In genomic region chr9:121744002-121744686, GRCh38 we compare ENCODE assay signal across 9 cellular contexts.
A peak's percentile ranks its signal among the peaks of the same experiment; 100 is the strongest.
DNase-seq lines count a peak whose midpoint lies in the region; ATAC-seq and TF ChIP-seq lines count a peak whose summit lies in the region.
"Had no signal": no experiment of that assay in that cellular context is flagged by ENCODE, and none has a peak within 500 bp of the region (broad histone marks: within the 10 kb centered on the region; RNA-seq: fewer than 3 reads in every experiment).

No MANE protein-coding gene starts in this region.

- H3K4me3 ChIP-seq in GM12875 (ENCODE audit: low read depth, low read length) = no peak overlapping the region
- peak overlapping the region; percentile 60 for H3K4me3 ChIP-seq in choroid plexus epithelial cell (ENCODE audit: low read depth, low read length)
- H3K4me3 ChIP-seq in liver (ENCODE audit: low read depth in 1 of 3, low read length in 3 of 3) = peak overlapping the region; percentile 68 to 80 (median 79)
- peak overlapping the region; percentile 60 to 71 (median 64) for H3K4me3 ChIP-seq in subcutaneous abdominal adipose tissue (ENCODE audit: low read depth in 1 of 5, low read length in 5 of 5)
- H3K4me3 ChIP-seq: SK-N-MC had no signal

- H3K27me3 ChIP-seq in liver (ENCODE audit: control insufficient read depth in 4 of 4, insufficient read depth in 4 of 4, low read length in 3 of 4) = no peaks in the 10 kb centered on the region
- H3K27me3 ChIP-seq in subcutaneous abdominal adipose tissue (ENCODE audit: control insufficient read depth in 5 of 5, insufficient read depth in 4 of 5, low read length in 5 of 5) = no peaks in the 10 kb centered on the region

- no peak for ATAC-seq in HG02885 (IDR thresholded peaks at IDR 0.05; ENCODE audit: poor library complexity, unreplicated experiment)

- no peaks in the 10 kb centered on the region for H3K36me3 ChIP-seq in liver (ENCODE audit: control insufficient read depth in 4 of 4, insufficient read depth in 3 of 4, low read depth in 1 of 4, low read length in 3 of 4)
- no peaks in the 10 kb centered on the region for H3K36me3 ChIP-seq in subcutaneous abdominal adipose tissue (ENCODE audit: control insufficient read depth in 5 of 5, insufficient read depth in 5 of 5, low read length in 5 of 5)

- WGBS in liver = 18% methylated on average over 11 of the region's 11 CpGs

- H3K9ac ChIP-seq in liver (ENCODE audit: low read depth in 1 of 2, low read length in 2 of 2) (peak overlapping the region; percentile 39 to 66), subcutaneous abdominal adipose tissue (ENCODE audit: low read length in 5 of 5) (peak overlapping the region; percentile 74 to 87 (median 75))

- peak; percentile 50; the same call in 1 of the 2 replicates for TF ChIP-seq CTCF in GM12875 (IDR thresholded peaks at IDR 0.05; ENCODE audit: borderline replicate concordance, insufficient read depth, low read depth, low read length)
- TF ChIP-seq CTCF in choroid plexus epithelial cell (conservative IDR thresholded peaks at IDR 0.05; ENCODE audit: low read depth, low read length) = peak; percentile 62
- TF ChIP-seq CTCF in liver (IDR thresholded peaks at IDR 0.05; ENCODE audit: low read depth, low read length, missing input control) = peak; percentile 59

- peak; percentile 87 to 89 for TF ChIP-seq RAD21 in liver (IDR thresholded peaks at IDR 0.05)

- H3K9me3 ChIP-seq in liver (ENCODE audit: control insufficient read depth in 4 of 4, low read length in 3 of 4) = no peaks in the 10 kb centered on the region
- no peaks in the 10 kb centered on the region for H3K9me3 ChIP-seq in subcutaneous abdominal adipose tissue (ENCODE audit: control insufficient read depth in 5 of 5, low read length in 5 of 5)

- DNase-seq in Ammon's horn (ENCODE audit: low spot score) = peak; percentile 81
- DNase-seq in RPMI7951 (ENCODE audit: low read depth) = peak; percentile 47
- DNase-seq in choroid plexus epithelial cell (ENCODE audit: low read depth) = peak; percentile 52
- no peak for DNase-seq in CD1c-positive myeloid dendritic cell (ENCODE audit: extremely low spot score)

- H3K27ac ChIP-seq in liver (ENCODE audit: low read depth in 1 of 2, low read length in 2 of 2) = peak overlapping the region; percentile 78 to 88
- H3K27ac ChIP-seq in subcutaneous abdominal adipose tissue (ENCODE audit: low read depth, low read length) = peak overlapping the region; percentile 94
- H3K27ac ChIP-seq: SK-N-MC had no signal

- H3K4me1 ChIP-seq in liver (ENCODE audit: control insufficient read depth in 4 of 4, insufficient read depth in 4 of 4, low read length in 3 of 4) (peaks cover 0 to 22% (median 13%) of the 10 kb centered on the region in 4 donors), subcutaneous abdominal adipose tissue (ENCODE audit: control insufficient read depth in 5 of 5, insufficient read depth in 5 of 5, low read length in 5 of 5) (peaks cover 14 to 83% (median 47%) of the 10 kb centered on the region in 5 donors)

TF ChIP-seq in liver, 16 proteins besides CTCF, POLR2A, EP300 and RAD21:
- no peak for TF ChIP-seq YY1 (IDR thresholded peaks at IDR 0.05)
- TF ChIP-seq EGR1 (IDR thresholded peaks at IDR 0.05; ENCODE audit: low read depth in 2 of 2) = no peak
- TF ChIP-seq NR2F2 (IDR thresholded peaks at IDR 0.05) = peak; percentile 49
- no peak for TF ChIP-seq ATF3 (IDR thresholded peaks at IDR 0.05)
- TF ChIP-seq RXRA (IDR thresholded peaks at IDR 0.05) = no peak
- no peak for TF ChIP-seq REST (IDR thresholded peaks at IDR 0.05)
- TF ChIP-seq ZBTB33 (IDR thresholded peaks at IDR 0.05) = no peak
- TF ChIP-seq GABPA (IDR thresholded peaks at IDR 0.05 in 1 of 2, conservative IDR thresholded peaks at IDR 0.05 in 1 of 2) = no peak
- TF ChIP-seq MAX (IDR thresholded peaks at IDR 0.05) = no peak
- TF ChIP-seq FOXA1 (IDR thresholded peaks at IDR 0.05) = peak; percentile 26
- TF ChIP-seq HNF4G (IDR thresholded peaks at IDR 0.05) = no peak
- no peak for TF ChIP-seq TAF1 (conservative IDR thresholded peaks at IDR 0.05)
- TF ChIP-seq HNF4A (conservative IDR thresholded peaks at IDR 0.05) = peak; percentile 17 to 32
- TF ChIP-seq JUND (IDR thresholded peaks at IDR 0.05) = no peak
- peak; percentile 35 for TF ChIP-seq SP1 (IDR thresholded peaks at IDR 0.05)
- TF ChIP-seq FOXA2 (IDR thresholded peaks at IDR 0.05) = no peak
